22 cellular contexts compared by ENCODE assay signal in the genomic region with DNA sequence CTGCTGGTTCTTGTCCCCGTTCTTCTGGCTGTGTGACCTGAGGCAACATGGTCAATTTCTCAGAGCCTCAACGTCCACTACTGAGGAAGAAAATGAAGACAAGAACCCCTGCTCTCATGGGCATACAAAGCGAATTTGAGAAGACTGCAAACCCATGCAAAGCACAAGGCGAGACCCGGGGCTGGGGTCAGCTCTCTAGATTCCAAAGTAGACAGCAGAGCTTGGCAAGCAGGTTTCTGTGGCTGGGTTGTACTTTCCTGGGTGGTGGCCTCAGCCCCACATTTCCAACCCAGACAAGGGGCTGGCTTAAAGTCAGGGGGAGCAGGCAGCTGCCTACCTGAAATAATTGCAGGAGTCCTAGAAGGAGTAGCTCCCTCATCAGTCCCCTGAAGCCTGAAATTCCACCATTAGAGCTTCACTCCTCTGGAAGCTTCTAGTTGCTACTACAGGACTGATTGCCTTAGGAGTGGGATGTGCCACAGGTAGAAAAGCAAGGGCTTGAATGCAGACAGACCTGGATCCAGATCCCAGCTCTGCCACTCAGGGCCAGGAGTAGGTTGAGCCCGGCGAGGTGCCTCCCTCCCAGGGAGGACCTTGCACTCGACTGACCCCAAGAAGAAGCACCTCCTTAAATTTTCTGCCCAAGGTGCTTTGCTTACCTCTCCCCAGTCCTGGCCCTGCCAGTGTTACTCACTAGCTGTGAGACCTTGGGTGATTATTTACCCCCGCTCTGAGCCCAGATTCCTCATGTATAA.
DNase-seq lines count a peak whose midpoint lies in the region; ATAC-seq and TF ChIP-seq lines count a peak whose summit lies in the region.
"Had no signal": no experiment of that assay in that cellular context is flagged by ENCODE, and none has a peak within 500 bp of the region (broad histone marks: within the 10 kb centered on the region; RNA-seq: fewer than 3 reads in every experiment).

No MANE protein-coding gene starts in this region.

- no peak for TF ChIP-seq POLR2A in sigmoid colon (IDR thresholded peaks at IDR 0.05)

- TF ChIP-seq EP300 in sigmoid colon (IDR thresholded peaks at IDR 0.05), result no peak

- H3K4me3 ChIP-seq in right cardiac atrium (ENCODE audit: low read length), result no peak overlapping the region
- H3K4me3 ChIP-seq in sigmoid colon, result no peak overlapping the region
- H3K4me3 ChIP-seq: BLaER1, GM12878 had no signal

- H3K9me3 ChIP-seq in right cardiac atrium (ENCODE audit: control insufficient read depth, low read length) (no peaks in the 10 kb centered on the region), sigmoid colon (no peaks in the 10 kb centered on the region)
- H3K9me3 ChIP-seq: BE2C, BLaER1 had no signal

- 84% methylated on average over 9 of the region's 9 CpGs for WGBS in right cardiac atrium
- 80 to 89% methylated on average over 9 of the region's 9 CpGs for WGBS in sigmoid colon, 2 donors

- DNase-seq in Right ventricle myocardium inferior (ENCODE audit: missing footprints) (peak; percentile 60), right cardiac atrium (no peak), mesenteric fat pad (ENCODE audit: low spot score) (peak; percentile 79), sigmoid colon (peak; percentile 34), DMS153 (lab: John Stamatoyannopoulos, UW) (no peak)
- DNase-seq in stimulated activated CD4-positive, alpha-beta T cell treated with anti-CD3 and anti-CD28 coated beads, Interleukin-4, amount 100 ng/mL, for 4 hours, result no peak
- DNase-seq: 8988T; ACHN; BE2C; C1 segment of cervical spinal cord; CD4-positive, alpha-beta memory T cell; CD4-positive, CD25-positive, alpha-beta regulatory T cell; CD8-positive, alpha-beta memory T cell; COR-L47; DMS 273 treated with DMSO at 0.1 percent for 48 hours; DMS53; DMS79; DND-41; EL; GDM1 had no signal

- TF ChIP-seq CTCF in sigmoid colon (IDR thresholded peaks at IDR 0.05), result no peak

- intact Hi-C loops in Right ventricle myocardium inferior (cut with DNase I), result no loop called here
- intact Hi-C loops in right cardiac atrium (cut with DNase I), result no loop called here
- intact Hi-C loops in sigmoid colon (cut with DNase I), result no loop called here

- ATAC-seq in Right ventricle myocardium inferior (no peak), right cardiac atrium (no peak)

- no peaks in the 10 kb centered on the region for H3K36me3 ChIP-seq in sigmoid colon
- H3K36me3 ChIP-seq: BE2C, BLaER1 had no signal

- no peak overlapping the region for H3K27ac ChIP-seq in right cardiac atrium (ENCODE audit: low read length)
- no peak overlapping the region for H3K27ac ChIP-seq in sigmoid colon
- H3K27ac ChIP-seq: BLaER1 had no signal

- H3K4me1 ChIP-seq in right cardiac atrium (ENCODE audit: control insufficient read depth, insufficient read depth, low read length) (no peaks in the 10 kb centered on the region), sigmoid colon (no peaks in the 10 kb centered on the region)

- H3K27me3 ChIP-seq in right cardiac atrium (ENCODE audit: control insufficient read depth, insufficient read depth) (no peaks in the 10 kb centered on the region), sigmoid colon (no peaks in the 10 kb centered on the region)
- H3K27me3 ChIP-seq: BE2C, BLaER1 had no signal

Comparison
In these comparisons a context has a peak if more than half of its experiments do, and no peak if none do; other contexts are left out.
1. DNase-seq: peak in Right ventricle myocardium inferior (single experiment), mesenteric fat pad (single experiment) and sigmoid colon (single experiment); none in right cardiac atrium (0 of 3), stimulated activated CD4-positive, alpha-beta T cell treated with anti-CD3 and anti-CD28 coated beads, Interleukin-4, amount 100 ng/mL, for 4 hours (0 of 2) and DMS153 (single experiment).